Comparison of ENCODE assay signal across 18 cellular contexts in the genomic region with DNA sequence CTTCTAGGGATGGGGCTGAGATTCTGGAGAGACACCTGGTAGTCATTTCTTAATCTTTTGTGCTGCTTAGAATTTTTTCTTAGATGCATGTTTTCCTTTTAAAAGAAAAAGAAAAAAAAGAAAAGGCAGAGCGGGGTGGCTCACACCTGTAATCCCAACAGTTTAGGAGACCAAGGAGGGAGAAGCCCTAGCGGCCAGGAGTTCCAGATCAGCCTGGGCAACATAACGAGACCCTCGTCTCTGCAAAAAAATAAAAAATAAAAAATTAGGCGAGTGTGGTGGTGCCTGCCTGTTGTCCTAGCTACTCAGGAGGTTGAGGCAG. TPM values are rescaled to one million over a fixed set of nuclear protein-coding genes. Genes with fewer than 3 reads are reported as not detected.
DNase-seq lines count a peak whose midpoint lies in the region; ATAC-seq and TF ChIP-seq lines count a peak whose summit lies in the region.
"Had no signal": no experiment of that assay in that cellular context is flagged by ENCODE, and none has a peak within 500 bp of the region (broad histone marks: within the 10 kb centered on the region; RNA-seq: fewer than 3 reads in every experiment).

No MANE protein-coding gene starts in this region.

- H3K4me2 ChIP-seq in Karpas-422 (ENCODE audit: low read depth, low read length, poor library complexity, severe bottlenecking), result no peak overlapping the region
- H3K4me2 ChIP-seq: BLaER1 treated with 17β-estradiol and CSF1 and Interleukin-3, amounts not matched to agents 10 nM and 100 nM had no signal

- no peaks in the 10 kb centered on the region for H3K79me2 ChIP-seq in Karpas-422 (ENCODE audit: low read length)

- H3K27me3 Mint-ChIP-seq in CD8-positive, alpha-beta T cell (ENCODE audit: low read depth), result peaks cover 66% of the 10 kb centered on the region
- peaks cover 58 to 93% (median 81%) of the 10 kb centered on the region in 3 donors for H3K27me3 Mint-ChIP-seq in naive B cell

- no peak overlapping the region for H2AFZ ChIP-seq in Karpas-422 (ENCODE audit: low read length)

- no peaks in the 10 kb centered on the region for H3K9me2 ChIP-seq in Karpas-422 (replicated peaks; ENCODE audit: insufficient read depth, low read length)

- CTCF ChIA-PET in CD8-positive, alpha-beta T cell (lab: Charles Lee), result interaction anchor here (1.2 kb wide), 2 partner anchors 18 to 34 kb away, joined by 3 to 4 read pairs; no protein-coding TSS in a partner anchor

- in situ Hi-C loops in KBM-7 (cut with MboI; ENCODE audit: low pct_unique_long_range_greater_than_20kb, low sequenced_read_pairs), result no loop called here

- POLR2A ChIA-PET in CD8-positive, alpha-beta T cell (lab: Charles Lee), result no interaction called here

- peak overlapping the region; percentile 56 for H3K9ac ChIP-seq in NT2/D1 (ENCODE audit: insufficient read length, low read depth)
- H3K9ac ChIP-seq in Karpas-422 (ENCODE audit: low read length), result no peak overlapping the region
- H3K9ac ChIP-seq: BLaER1 treated with 17β-estradiol and CSF1 and Interleukin-3, amounts not matched to agents 10 nM and 100 nM had no signal

- no peak for ATAC-seq in CD8-positive, alpha-beta T cell
- ATAC-seq in naive B cell (ENCODE audit: low read depth in 2 of 2), result no peak
- ATAC-seq in stimulated activated effector memory CD8-positive, alpha-beta T cell treated with anti-CD3 and anti-CD28 coated beads, Interleukin-12 subunit alpha, Interleukin-12 subunit beta, amount 100 ng/mL, for 72 hours, result no peak
- ATAC-seq: HCT116 had no signal

- peaks cover 40% of the 10 kb centered on the region for H3K27me3 ChIP-seq in CD8-positive, alpha-beta T cell (ENCODE audit: insufficient read depth, low read length)
- H3K27me3 ChIP-seq in NT2/D1 (ENCODE audit: insufficient read depth, insufficient read length) (peaks cover 100% of the 10 kb centered on the region), Karpas-422 (ENCODE audit: low read length) (no peaks in the 10 kb centered on the region; the same call in 1 of the 2 replicates)

- no peaks in the 10 kb centered on the region for H4K20me1 ChIP-seq in Karpas-422 (ENCODE audit: insufficient read depth, low read depth, low read length)

- intact Hi-C loops in CD8-positive, alpha-beta T cell (cut with DNase I, micrococcal nuclease), result no loop called here

- H3K4me3 Mint-ChIP-seq in CD8-positive, alpha-beta T cell, result peak overlapping the region; percentile 76
- peak overlapping the region in 5 of 8 donors; percentile 15 to 84 (median 75) for H3K4me3 Mint-ChIP-seq in naive B cell
- peak overlapping the region; percentile 70 for H3K4me3 Mint-ChIP-seq in stimulated activated effector memory CD8-positive, alpha-beta T cell treated with anti-CD3 and anti-CD28 coated beads, Interleukin-12 subunit alpha, Interleukin-12 subunit beta, amount 100 ng/mL, for 72 hours

- no peaks in the 10 kb centered on the region for H3K36me3 ChIP-seq in CD8-positive, alpha-beta T cell (ENCODE audit: insufficient read depth, low read length)
- no peaks in the 10 kb centered on the region for H3K36me3 ChIP-seq in NT2/D1 (ENCODE audit: insufficient read depth, insufficient read length, low read length)
- no peaks in the 10 kb centered on the region for H3K36me3 ChIP-seq in Karpas-422 (ENCODE audit: insufficient read depth, low read length)
- H3K36me3 ChIP-seq: BLaER1 treated with 17β-estradiol and CSF1 and Interleukin-3, amounts not matched to agents 10 nM and 100 nM; SJSA1 had no signal

- peaks cover 26% of the 10 kb centered on the region for H3K4me1 Mint-ChIP-seq in CD8-positive, alpha-beta T cell (ENCODE audit: low read depth)
- H3K4me1 Mint-ChIP-seq in naive B cell, result peaks cover 25 to 33% (median 31%) of the 10 kb centered on the region in 3 donors
- H3K4me1 Mint-ChIP-seq in stimulated activated effector memory CD8-positive, alpha-beta T cell treated with anti-CD3 and anti-CD28 coated beads, Interleukin-12 subunit alpha, Interleukin-12 subunit beta, amount 100 ng/mL, for 72 hours, result peaks cover 32% of the 10 kb centered on the region

- no peaks in the 10 kb centered on the region for H3K9me3 Mint-ChIP-seq in CD8-positive, alpha-beta T cell
- peaks cover 0 to 9% (median 2%) of the 10 kb centered on the region in 7 donors for H3K9me3 Mint-ChIP-seq in naive B cell
- no peaks in the 10 kb centered on the region for H3K9me3 Mint-ChIP-seq in stimulated activated effector memory CD8-positive, alpha-beta T cell treated with anti-CD3 and anti-CD28 coated beads, Interleukin-12 subunit alpha, Interleukin-12 subunit beta, amount 100 ng/mL, for 72 hours

- H3K27ac ChIP-seq in CD8-positive, alpha-beta T cell (ENCODE audit: low read depth, low read length), result no peak overlapping the region
- H3K27ac ChIP-seq in Karpas-422 (ENCODE audit: low read length), result no peak overlapping the region
- H3K27ac ChIP-seq: BLaER1 treated with 17β-estradiol and CSF1 and Interleukin-3, amounts not matched to agents 10 nM and 100 nM; RWPE1; SJSA1 had no signal

- no peak for DNase-seq in CD8-positive, alpha-beta T cell
- DNase-seq in NT2/D1 (ENCODE audit: low read depth, low spot score) (no peak), naive B cell (no peak), KBM-7 (no peak), medulla oblongata (ENCODE audit: extremely low spot score) (no peak), Karpas-422 (no peak)
- DNase-seq in stimulated activated effector memory CD8-positive, alpha-beta T cell treated with anti-CD3 and anti-CD28 coated beads, Interleukin-12 subunit alpha, Interleukin-12 subunit beta, amount 100 ng/mL, for 72 hours (ENCODE audit: low spot score in 2 of 2), result peak in 1 of 2 donors; percentile 47
- DNase-seq: IMR-90; NCI-H1048; NCI-H1694; NCI-H2107; NCI-H226; NCI-H69; NK-92 treated with Interleukin-12 subunit alpha and Interleukin-12 subunit beta, amount 100 ng/mL, for 24 hours had no signal

- H3K4me1 ChIP-seq in CD8-positive, alpha-beta T cell (ENCODE audit: insufficient read depth, low read length), result peaks cover 24% of the 10 kb centered on the region
- no peaks in the 10 kb centered on the region for H3K4me1 ChIP-seq in NT2/D1 (ENCODE audit: insufficient read depth, insufficient read length)
- no peaks in the 10 kb centered on the region for H3K4me1 ChIP-seq in Karpas-422 (ENCODE audit: low read length)
- H3K4me1 ChIP-seq: BLaER1 treated with 17β-estradiol and CSF1 and Interleukin-3, amounts not matched to agents 10 nM and 100 nM; SJSA1 had no signal

- H3K36me3 Mint-ChIP-seq in CD8-positive, alpha-beta T cell, result no peaks in the 10 kb centered on the region
- peaks cover 0 to 15% of the 10 kb centered on the region in 2 donors for H3K36me3 Mint-ChIP-seq in naive B cell
- H3K36me3 Mint-ChIP-seq in stimulated activated effector memory CD8-positive, alpha-beta T cell treated with anti-CD3 and anti-CD28 coated beads, Interleukin-12 subunit alpha, Interleukin-12 subunit beta, amount 100 ng/mL, for 72 hours, result peaks cover 6% of the 10 kb centered on the region

- TF ChIP-seq CTCF in CD8-positive, alpha-beta T cell (IDR thresholded peaks at IDR 0.05), result no peak

- H3K27ac Mint-ChIP-seq in CD8-positive, alpha-beta T cell, result no peak overlapping the region
- H3K27ac Mint-ChIP-seq in naive B cell, result no peak overlapping the region
- H3K27ac Mint-ChIP-seq in stimulated activated effector memory CD8-positive, alpha-beta T cell treated with anti-CD3 and anti-CD28 coated beads, Interleukin-12 subunit alpha, Interleukin-12 subunit beta, amount 100 ng/mL, for 72 hours, result no peak overlapping the region

- no peak overlapping the region for H3K4me3 ChIP-seq in CD8-positive, alpha-beta T cell (ENCODE audit: low read depth, low read length)
- H3K4me3 ChIP-seq in NT2/D1 (ENCODE audit: insufficient read length, low read depth) (no peak overlapping the region), Karpas-422 (ENCODE audit: low read length) (no peak overlapping the region)
- H3K4me3 ChIP-seq: BLaER1 treated with 17β-estradiol and CSF1 and Interleukin-3, amounts not matched to agents 10 nM and 100 nM; SJSA1 had no signal

- H3K9me3 ChIP-seq in CD8-positive, alpha-beta T cell (ENCODE audit: low read length), result no peaks in the 10 kb centered on the region
- no peaks in the 10 kb centered on the region for H3K9me3 ChIP-seq in NT2/D1 (ENCODE audit: insufficient read depth, low read length)
- H3K9me3 ChIP-seq in Karpas-422 (ENCODE audit: low read length), result no peaks in the 10 kb centered on the region
- H3K9me3 ChIP-seq: SJSA1 had no signal

RNA-seq across cellular contexts. Expression of gene VAX2, which starts 10.7 kb away (rescaled TPM):
- not detected for total RNA-seq in CD8-positive, alpha-beta T cell
- not detected for polyA plus RNA-seq in naive B cell (ENCODE audit: low read depth in 6 of 6)
- total RNA-seq in Karpas-422 (2014; rRNA removed; shearing (Covaris generic); ENCODE audit: low replicate concordance), result not detected in 2 replicates
- total RNA-seq: SJSA1 had no signal

RNA-seq across cellular contexts. Expression of gene ATP6V1B1, which starts 46.0 kb away (rescaled TPM):
- not detected for total RNA-seq in CD8-positive, alpha-beta T cell
- not detected for polyA plus RNA-seq in naive B cell (ENCODE audit: low read depth in 6 of 6)
- not detected in 2 replicates for total RNA-seq in Karpas-422 (2014; rRNA removed; shearing (Covaris generic); ENCODE audit: low replicate concordance)
- total RNA-seq: IMR-90, SJSA1 had no signal

RNA-seq across cellular contexts. Expression of gene CD207, which starts 54.1 kb away (rescaled TPM):
- total RNA-seq in CD8-positive, alpha-beta T cell, result not detected
- polyA plus RNA-seq in naive B cell (ENCODE audit: low read depth in 6 of 6), result not detected
- total RNA-seq in Karpas-422 (2014; rRNA removed; shearing (Covaris generic); ENCODE audit: low replicate concordance), result not detected in 2 replicates
- total RNA-seq: IMR-90, SJSA1 had no signal
- polyA plus RNA-seq: IMR-90 had no signal
